In the genomic region with DNA sequence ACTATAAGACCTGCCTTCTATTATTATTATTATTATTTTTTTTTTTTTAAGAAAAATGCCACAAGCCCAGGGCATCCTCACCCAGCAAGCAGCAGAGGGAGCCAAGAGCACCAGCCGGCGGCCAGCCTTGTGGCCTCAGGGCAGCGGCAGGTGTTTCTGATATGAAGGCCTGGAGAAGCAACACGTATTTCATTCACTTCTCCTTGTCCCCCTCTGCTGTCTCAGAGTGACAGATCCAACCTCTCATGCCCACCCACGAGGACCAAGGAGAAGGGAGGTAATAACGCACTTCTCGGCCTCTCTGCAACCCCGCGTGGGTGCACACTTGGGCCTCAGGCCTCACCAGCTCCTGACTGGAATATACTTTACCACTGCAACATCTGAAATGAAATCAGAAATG, we compare ENCODE assay signal across 1 cellular context.
TF ChIP-seq lines count a peak whose summit lies in the region.

No MANE protein-coding gene starts in this region.

TF ChIP-seq in HepG2, 621 proteins besides CTCF, POLR2A, EP300 and RAD21:
- TF ChIP-seq ZSCAN21 (CRISPR knock-in tag; IDR thresholded peaks at IDR 0.05; ENCODE audit: borderline replicate concordance) (no peak), HNRNPK (IDR thresholded peaks at IDR 0.05; ENCODE audit: low read depth, low read length, poor library complexity, severe bottlenecking) (no peak), ZBTB38 (CRISPR knock-in tag; IDR thresholded peaks at IDR 0.05) (peak; percentile 33; the same call in 1 of the 2 replicates), PCBP1 (IDR thresholded peaks at IDR 0.05; ENCODE audit: borderline replicate concordance, low read depth, low read length) (no peak), STAG1 (CRISPR knock-in tag; IDR thresholded peaks at IDR 0.05) (peak; percentile 23; the same call in 1 of the 2 replicates), ZNF282 (IDR thresholded peaks at IDR 0.05; ENCODE audit: partially characterized antibody) (no peak)
- TF ChIP-seq, protein P1, sequence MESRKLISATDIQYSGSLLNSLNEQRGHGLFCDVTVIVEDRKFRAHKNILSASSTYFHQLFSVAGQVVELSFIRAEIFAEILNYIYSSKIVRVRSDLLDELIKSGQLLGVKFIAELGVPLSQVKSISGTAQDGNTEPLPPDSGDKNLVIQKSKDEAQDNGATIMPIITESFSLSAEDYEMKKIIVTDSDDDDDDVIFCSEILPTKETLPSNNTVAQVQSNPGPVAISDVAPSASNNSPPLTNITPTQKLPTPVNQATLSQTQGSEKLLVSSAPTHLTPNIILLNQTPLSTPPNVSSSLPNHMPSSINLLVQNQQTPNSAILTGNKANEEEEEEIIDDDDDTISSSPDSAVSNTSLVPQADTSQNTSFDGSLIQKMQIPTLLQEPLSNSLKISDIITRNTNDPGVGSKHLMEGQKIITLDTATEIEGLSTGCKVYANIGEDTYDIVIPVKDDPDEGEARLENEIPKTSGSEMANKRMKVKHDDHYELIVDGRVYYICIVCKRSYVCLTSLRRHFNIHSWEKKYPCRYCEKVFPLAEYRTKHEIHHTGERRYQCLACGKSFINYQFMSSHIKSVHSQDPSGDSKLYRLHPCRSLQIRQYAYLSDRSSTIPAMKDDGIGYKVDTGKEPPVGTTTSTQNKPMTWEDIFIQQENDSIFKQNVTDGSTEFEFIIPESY (CRISPR knock-in tag; IDR thresholded peaks at IDR 0.05): peak; percentile 63; the same call in 1 of the 2 replicates
